ENCODE assay signal across 21 cellular contexts in the genomic region with DNA sequence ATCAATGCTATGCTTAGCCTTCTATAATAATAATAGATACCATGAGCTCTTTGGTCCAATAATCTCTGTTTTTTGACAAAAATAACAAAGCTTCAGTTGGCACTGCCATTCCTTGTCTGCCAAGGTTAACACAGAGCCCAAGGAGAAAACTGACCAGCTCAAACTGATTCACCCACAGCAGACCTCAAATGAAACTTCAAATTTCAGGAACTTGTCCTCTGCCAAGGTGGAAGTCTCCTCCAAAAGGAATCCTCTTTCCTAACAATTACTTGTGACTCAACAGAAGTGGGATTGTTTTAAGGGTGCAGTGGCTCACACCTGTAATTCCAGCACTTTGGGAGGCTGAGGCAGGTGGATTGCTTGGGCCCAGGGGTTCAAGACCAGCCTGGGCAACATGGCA.
"Had no signal": no experiment of that assay in that cellular context is flagged by ENCODE, and none has a peak within 500 bp of the region (broad histone marks: within the 10 kb centered on the region; RNA-seq: fewer than 3 reads in every experiment).

No MANE protein-coding gene starts in this region.

- H3K27ac Mint-ChIP-seq: mesothelial cell of epicardium had no signal

- DNase-seq: activated CD4-positive, alpha-beta T cell treated with anti-CD3 and anti-CD28 coated beads, Interleukin-2, amount 50 U/mL, for 4 hours; activated CD4-positive, CD25-positive, alpha-beta regulatory T cell treated with anti-CD3 and anti-CD28 coated beads, Interleukin-2, amount 50 U/mL, for 72 hours; activated gamma-delta T cell; activated T-cell treated with anti-CD3 and anti-CD28 coated beads, Interleukin-2, amount 50 U/mL, for 4 hours; effector CD4-positive, alpha-beta T cell; gastrocnemius medialis; head of caudate nucleus; kidney; stimulated activated CD4-positive, alpha-beta T cell treated with anti-CD3 and anti-CD28 coated beads, Interleukin-2, amount 100 ng/mL, for 24 hours; stimulated activated naive CD8-positive, alpha-beta T cell treated with anti-CD3 and anti-CD28 coated beads, Interleukin-15, Interleukin-2, amounts not matched to agents 100 U/mL and 50 U/mL, for 24 hours; T-helper 1 cell; T1000; upper lobe of right lung had no signal

- H3K4me3 ChIP-seq: gastrocnemius medialis, lung, prostate gland, right atrium auricular region, upper lobe of right lung had no signal

- H3K9me3 ChIP-seq: gastrocnemius medialis, prostate gland, right atrium auricular region, upper lobe of right lung had no signal

- H3K36me3 Mint-ChIP-seq: mesothelial cell of epicardium had no signal

- H3K27me3 ChIP-seq: gastrocnemius medialis, right atrium auricular region, upper lobe of right lung had no signal

- H3K27me3 Mint-ChIP-seq: activated naive CD4-positive, alpha-beta T cell treated with anti-CD3 and anti-CD28 coated beads, Interleukin-2, amount 50 U/mL, for 24 hours had no signal

- H3K36me3 ChIP-seq: gastrocnemius medialis, prostate gland, right atrium auricular region, upper lobe of right lung had no signal

- H3K4me1 ChIP-seq: prostate gland had no signal

- H3K4me1 Mint-ChIP-seq: mesothelial cell of epicardium, neural crest cell had no signal

- H3K9me3 Mint-ChIP-seq: activated naive CD4-positive, alpha-beta T cell treated with anti-CD3 and anti-CD28 coated beads, Interleukin-2, amount 50 U/mL, for 24 hours; activated T-cell treated with anti-CD3 and anti-CD28 coated beads, Interleukin-2, amount 50 U/mL, for 4 hours; mesothelial cell of epicardium; neural crest cell had no signal

- H3K27ac ChIP-seq: prostate gland, right atrium auricular region, upper lobe of right lung had no signal

- H3K4me3 Mint-ChIP-seq: activated T-cell treated with anti-CD3 and anti-CD28 coated beads, Interleukin-2, amount 50 U/mL, for 4 hours; mesothelial cell of epicardium; neural crest cell had no signal

- ATAC-seq: activated T-cell treated with anti-CD3 and anti-CD28 coated beads, Interleukin-2, amount 50 U/mL, for 4 hours; esophagus mucosa; gastrocnemius medialis; left lobe of liver; stimulated activated naive CD8-positive, alpha-beta T cell treated with anti-CD3 and anti-CD28 coated beads, Interleukin-15, Interleukin-2, amounts not matched to agents 100 U/mL and 50 U/mL, for 24 hours; upper lobe of right lung had no signal
